ENCODE assay signal across 19 cellular contexts in genomic region chrY:24615412-24615811, GRCh38. TPM values are rescaled to one million over a fixed set of nuclear protein-coding genes. Genes with fewer than 3 reads are reported as not detected.
DNase-seq lines count a peak whose midpoint lies in the region; ATAC-seq and TF ChIP-seq lines count a peak whose summit lies in the region.
"Not testable (repeated sequence)": the region's sequence is repeated elsewhere in the genome, so short reads cannot be mapped to it uniquely, and the experiment has no call there.
"Had no signal": no experiment of that assay in that cellular context is flagged by ENCODE, and none has a peak within 500 bp of the region (broad histone marks: within the 10 kb centered on the region; RNA-seq: fewer than 3 reads in every experiment).

No MANE protein-coding gene starts in this region.

- not testable (repeated sequence) for DNase-seq in RWPE2 (ENCODE audit: low spot score); activated CD4-positive, alpha-beta T cell treated with anti-CD3 and anti-CD28 coated beads for 36 hours; activated naive CD4-positive, alpha-beta T cell treated with anti-CD3 and anti-CD28 coated beads, Interleukin-2, amount 50 U/mL, for 72 hours (ENCODE audit: low spot score in 2 of 2); left ventricle myocardium superior; stimulated activated effector memory CD8-positive, alpha-beta T cell treated with anti-CD3 and anti-CD28 coated beads, Interleukin-12 subunit alpha, Interleukin-12 subunit beta, amount 100 ng/mL, for 72 hours (ENCODE audit: low spot score in 2 of 2); stimulated activated naive CD8-positive, alpha-beta T cell treated with anti-CD3 and anti-CD28 coated beads, Interleukin-15, amount 100 ng/mL, for 72 hours

- not testable (repeated sequence) for H3K9me3 ChIP-seq in RWPE2 (ENCODE audit: severe bottlenecking)

- H3K4me3 Mint-ChIP-seq in activated CD4-positive, alpha-beta T cell treated with anti-CD3 and anti-CD28 coated beads for 36 hours; activated T-helper 17 cell treated with anti-CD3 and anti-CD28 coated beads, Interleukin-2, amount 50 U/mL, for 72 hours; stimulated activated effector memory CD8-positive, alpha-beta T cell treated with anti-CD3 and anti-CD28 coated beads, Interleukin-12 subunit alpha, Interleukin-12 subunit beta, amount 100 ng/mL, for 72 hours; stimulated activated naive CD8-positive, alpha-beta T cell treated with anti-CD3 and anti-CD28 coated beads, Interleukin-15, amount 100 ng/mL, for 72 hours: not testable (repeated sequence)

- POLR2A ChIA-PET in activated CD4-positive, alpha-beta T cell treated with anti-CD3 and anti-CD28 coated beads for 36 hours (lab: Charles Lee): not testable (repeated sequence)

- H3K4me1 Mint-ChIP-seq in activated CD4-positive, alpha-beta T cell treated with anti-CD3 and anti-CD28 coated beads for 36 hours; activated T-helper 17 cell treated with anti-CD3 and anti-CD28 coated beads, Interleukin-2, amount 50 U/mL, for 72 hours; stimulated activated effector memory CD8-positive, alpha-beta T cell treated with anti-CD3 and anti-CD28 coated beads, Interleukin-12 subunit alpha, Interleukin-12 subunit beta, amount 100 ng/mL, for 72 hours; stimulated activated naive CD8-positive, alpha-beta T cell treated with anti-CD3 and anti-CD28 coated beads, Interleukin-15, amount 100 ng/mL, for 72 hours: not testable (repeated sequence)

- not testable (repeated sequence) for H3K27me3 Mint-ChIP-seq in activated CD4-positive, alpha-beta T cell treated with anti-CD3 and anti-CD28 coated beads for 36 hours; activated T-helper 17 cell treated with anti-CD3 and anti-CD28 coated beads, Interleukin-2, amount 50 U/mL, for 72 hours; stimulated activated naive CD8-positive, alpha-beta T cell treated with anti-CD3 and anti-CD28 coated beads, Interleukin-15, amount 100 ng/mL, for 72 hours

- not testable (repeated sequence) for H3K27me3 ChIP-seq in RWPE2 (ENCODE audit: insufficient read depth, poor library complexity, severe bottlenecking)

- not testable (repeated sequence) for H3K27ac Mint-ChIP-seq in activated CD4-positive, alpha-beta T cell treated with anti-CD3 and anti-CD28 coated beads for 36 hours; activated T-helper 17 cell treated with anti-CD3 and anti-CD28 coated beads, Interleukin-2, amount 50 U/mL, for 72 hours; activated naive CD4-positive, alpha-beta T cell treated with anti-CD3 and anti-CD28 coated beads, Interleukin-2, amount 50 U/mL, for 72 hours; stimulated activated effector memory CD8-positive, alpha-beta T cell treated with anti-CD3 and anti-CD28 coated beads, Interleukin-12 subunit alpha, Interleukin-12 subunit beta, amount 100 ng/mL, for 72 hours; stimulated activated naive CD8-positive, alpha-beta T cell treated with anti-CD3 and anti-CD28 coated beads, Interleukin-15, amount 100 ng/mL, for 72 hours

- H3K9me3 Mint-ChIP-seq in activated CD4-positive, alpha-beta T cell treated with anti-CD3 and anti-CD28 coated beads for 36 hours (ENCODE audit: low read depth); activated T-helper 17 cell treated with anti-CD3 and anti-CD28 coated beads, Interleukin-2, amount 50 U/mL, for 72 hours; activated naive CD4-positive, alpha-beta T cell treated with anti-CD3 and anti-CD28 coated beads, Interleukin-2, amount 50 U/mL, for 72 hours; stimulated activated effector memory CD8-positive, alpha-beta T cell treated with anti-CD3 and anti-CD28 coated beads, Interleukin-12 subunit alpha, Interleukin-12 subunit beta, amount 100 ng/mL, for 72 hours; stimulated activated naive CD8-positive, alpha-beta T cell treated with anti-CD3 and anti-CD28 coated beads, Interleukin-15, amount 100 ng/mL, for 72 hours: not testable (repeated sequence)

- not testable (repeated sequence) for H3K27ac ChIP-seq in RWPE2 (ENCODE audit: poor library complexity, severe bottlenecking)

- CTCF ChIA-PET in activated CD4-positive, alpha-beta T cell treated with anti-CD3 and anti-CD28 coated beads for 36 hours (lab: Charles Lee): not testable (repeated sequence)

- H3K36me3 Mint-ChIP-seq in activated CD4-positive, alpha-beta T cell treated with anti-CD3 and anti-CD28 coated beads for 36 hours (ENCODE audit: low read depth); activated T-helper 17 cell treated with anti-CD3 and anti-CD28 coated beads, Interleukin-2, amount 50 U/mL, for 72 hours (ENCODE audit: low read depth); activated naive CD4-positive, alpha-beta T cell treated with anti-CD3 and anti-CD28 coated beads, Interleukin-2, amount 50 U/mL, for 72 hours; stimulated activated effector memory CD8-positive, alpha-beta T cell treated with anti-CD3 and anti-CD28 coated beads, Interleukin-12 subunit alpha, Interleukin-12 subunit beta, amount 100 ng/mL, for 72 hours: not testable (repeated sequence)

- not testable (repeated sequence) for H3K4me1 ChIP-seq in RWPE2 (ENCODE audit: insufficient read depth, poor library complexity, severe bottlenecking)

- H3K36me3 ChIP-seq in RWPE2 (ENCODE audit: low read depth): not testable (repeated sequence)

- not testable (repeated sequence) for TF ChIP-seq CTCF in RWPE2 (IDR thresholded peaks at IDR 0.05; ENCODE audit: poor library complexity, severe bottlenecking)

- H3K4me3 ChIP-seq in RWPE2 (ENCODE audit: severe bottlenecking): not testable (repeated sequence)

- peak; percentile 59 for ATAC-seq in GM18868 (IDR thresholded peaks at IDR 0.05; ENCODE audit: unreplicated experiment)
- ATAC-seq in RWPE2 (ENCODE audit: low read depth): peak; percentile 74
- ATAC-seq in activated CD4-positive, alpha-beta T cell treated with anti-CD3 and anti-CD28 coated beads for 36 hours: peak; percentile 63
- peak; percentile 84 for ATAC-seq in activated T-helper 17 cell treated with anti-CD3 and anti-CD28 coated beads, Interleukin-2, amount 50 U/mL, for 72 hours (replicated peaks)
- ATAC-seq in activated naive CD4-positive, alpha-beta T cell treated with anti-CD3 and anti-CD28 coated beads, Interleukin-2, amount 50 U/mL, for 72 hours: peak; percentile 22 to 81
- ATAC-seq in left ventricle myocardium superior: peak; percentile 59
- ATAC-seq in stimulated activated effector memory CD8-positive, alpha-beta T cell treated with anti-CD3 and anti-CD28 coated beads, Interleukin-12 subunit alpha, Interleukin-12 subunit beta, amount 100 ng/mL, for 72 hours: peak; percentile 77
- ATAC-seq in stimulated activated naive CD8-positive, alpha-beta T cell treated with anti-CD3 and anti-CD28 coated beads, Interleukin-15, amount 100 ng/mL, for 72 hours: peak; percentile 74

- intact Hi-C loops in activated CD4-positive, alpha-beta T cell treated with anti-CD3 and anti-CD28 coated beads for 36 hours (cut with DNase I, micrococcal nuclease); left ventricle myocardium superior (cut with micrococcal nuclease): not testable (repeated sequence)

RNA-seq across cellular contexts. Expression of gene BPY2B, which starts 2.4 kb away (rescaled TPM):
- not detected for total RNA-seq in activated CD4-positive, alpha-beta T cell treated with anti-CD3 and anti-CD28 coated beads for 36 hours
- total RNA-seq in activated T-helper 17 cell treated with anti-CD3 and anti-CD28 coated beads, Interleukin-2, amount 50 U/mL, for 72 hours: not detected
- not detected for total RNA-seq in activated naive CD4-positive, alpha-beta T cell treated with anti-CD3 and anti-CD28 coated beads, Interleukin-2, amount 50 U/mL, for 72 hours
- total RNA-seq in left ventricle myocardium superior: not detected
- total RNA-seq: A172; A673; B cell; Caco-2; Calu3; CD4-positive, alpha-beta memory T cell; CD4-positive, alpha-beta T cell; CD4-positive, CD25-positive, alpha-beta regulatory T cell; CD8-positive, alpha-beta memory T cell; CD8-positive, alpha-beta T cell; Daoy had no signal
